8 cellular contexts compared by ENCODE assay signal in the genomic region with DNA sequence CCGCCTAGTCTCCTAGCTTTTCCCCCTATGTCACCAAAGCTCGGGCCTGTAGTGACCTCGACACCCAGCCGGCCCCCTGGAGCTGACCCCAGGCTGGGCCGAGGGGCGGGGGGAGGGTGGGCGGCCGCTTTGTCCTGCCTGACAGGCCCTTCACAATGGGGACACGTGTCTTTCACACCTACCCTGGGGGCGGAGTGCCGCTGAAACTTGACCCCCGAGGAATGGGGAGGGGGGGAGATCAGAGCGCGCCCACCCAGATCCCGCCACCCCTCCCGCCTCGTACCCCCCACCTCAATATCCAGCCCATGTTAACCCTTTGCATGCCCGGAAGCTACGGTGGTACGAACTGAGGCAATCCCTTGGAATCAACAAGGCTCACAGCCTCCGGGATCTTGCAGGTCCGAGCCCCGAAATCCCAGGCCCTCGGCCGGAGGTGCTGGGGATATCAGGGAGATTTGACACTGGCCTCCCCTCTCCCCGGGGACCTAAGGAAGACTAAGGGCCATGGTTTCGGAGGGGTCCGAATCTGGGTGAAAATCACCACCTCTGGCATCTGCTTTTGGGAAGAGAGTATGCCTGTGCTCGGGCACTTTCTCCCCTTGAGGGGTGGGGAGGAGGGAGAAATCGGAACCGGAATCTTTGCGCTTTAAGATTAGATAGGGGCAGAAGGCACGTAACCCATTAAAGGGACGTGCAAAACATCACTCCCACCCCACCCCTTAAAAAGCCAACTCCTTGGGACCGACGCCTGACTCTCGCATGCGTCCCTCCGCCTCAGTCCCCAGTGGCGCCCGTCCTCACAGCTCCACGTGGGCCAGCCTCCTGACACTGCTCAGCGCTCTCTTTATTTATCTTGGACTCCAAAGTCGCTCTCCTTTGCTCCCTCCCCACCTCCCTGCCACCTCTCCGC. TPM values are rescaled to one million over a fixed set of nuclear protein-coding genes. Genes with fewer than 3 reads are reported as not detected.
DNase-seq lines count a peak whose midpoint lies in the region; ATAC-seq, FAIRE-seq and TF ChIP-seq lines count a peak whose summit lies in the region.

No MANE protein-coding gene starts in this region.

- DNase-seq in D341Med (ENCODE audit: low spot score) (peak; percentile 69), MG63 (peak; percentile 23), bronchial epithelial cell (ENCODE audit: low read depth) (no peak), neuronal stem cell (ENCODE audit: low spot score) (peak; percentile 77), occipital lobe (lab: John Stamatoyannopoulos, UW) (no peak), inferior parietal cortex (ENCODE audit: extremely low spot score) (no peak)

- peaks cover 9 to 11% of the 10 kb centered on the region in 2 donors for H3K4me1 ChIP-seq in neuronal stem cell (ENCODE audit: control insufficient read depth in 2 of 2, insufficient read depth in 1 of 2, low read depth in 1 of 2, low read length in 2 of 2)

- H3K9me3 ChIP-seq in MG63 (no peaks in the 10 kb centered on the region), neuronal stem cell (replicated peaks in 1 of 2; ENCODE audit: control insufficient read depth in 2 of 2, insufficient read depth in 1 of 2, low read depth in 1 of 2, low read length in 2 of 2) (no peaks in the 10 kb centered on the region)

- FAIRE-seq in bronchial epithelial cell (lab: Jason Lieb, UNC): no peak

- H3K79me1 ChIP-seq in neuronal stem cell (ENCODE audit: low read depth, low read length): peaks cover 3% of the 10 kb centered on the region

- no peak for TF ChIP-seq CTCF in bronchial epithelial cell (IDR thresholded peaks at IDR 0.05; ENCODE audit: insufficient read depth, low read length, severe bottlenecking)

- peak overlapping the region; percentile 91 for H3K4me2 ChIP-seq in neuronal stem cell (ENCODE audit: insufficient read depth, low read length, poor library complexity, severe bottlenecking)

- H2BK120ac ChIP-seq in neuronal stem cell (ENCODE audit: low read depth, low read length): no peak overlapping the region

- H2BK15ac ChIP-seq in neuronal stem cell (ENCODE audit: low read length): no peak overlapping the region

- no peak overlapping the region for H2AK5ac ChIP-seq in neuronal stem cell (ENCODE audit: low read depth, low read length)

- H3K23ac ChIP-seq in neuronal stem cell (ENCODE audit: low read depth, low read length, poor library complexity): no peak overlapping the region

- no peak overlapping the region for H4K91ac ChIP-seq in neuronal stem cell (ENCODE audit: low read depth, low read length, poor library complexity)

- H3K18ac ChIP-seq in neuronal stem cell (ENCODE audit: low read length): peak overlapping the region; percentile 85

- no peak overlapping the region for H3K14ac ChIP-seq in neuronal stem cell (ENCODE audit: low read length)

- peak overlapping the region; percentile 27 for H3K4me3 ChIP-seq in MG63
- H3K4me3 ChIP-seq in bronchial epithelial cell (ENCODE audit: low read depth, low read length): peak overlapping the region; percentile 0
- peak overlapping the region in 1 of 2 donors; percentile 80 for H3K4me3 ChIP-seq in neuronal stem cell (ENCODE audit: low read length in 2 of 2)

- H3K9ac ChIP-seq in neuronal stem cell (ENCODE audit: low read depth, low read length, poor library complexity): peak overlapping the region; percentile 63

- WGBS in neuronal stem cell (ENCODE audit: extremely low coverage in 2 of 2, insufficient read length in 2 of 2, insufficient replicate concordance in 1 of 2), 2 donors: no CpG with 5 or more reads among the region's 45 CpGs

- H3K27ac ChIP-seq in neuronal stem cell (replicated peaks; ENCODE audit: low read length): peak overlapping the region; percentile 26

- H2BK5ac ChIP-seq in neuronal stem cell (ENCODE audit: low read length): peak overlapping the region; percentile 44

- H3K4ac ChIP-seq in neuronal stem cell (ENCODE audit: low read length): no peak overlapping the region

- ATAC-seq in HG03342 (IDR thresholded peaks at IDR 0.05; ENCODE audit: unreplicated experiment): no peak
- ATAC-seq in GM21381 (IDR thresholded peaks at IDR 0.05; ENCODE audit: unreplicated experiment): no peak

- H3K27me3 ChIP-seq in MG63 (peaks cover 15% of the 10 kb centered on the region), bronchial epithelial cell (ENCODE audit: control insufficient read depth, insufficient read depth, low read length) (peaks cover 11% of the 10 kb centered on the region), neuronal stem cell (ENCODE audit: control insufficient read depth in 3 of 3, insufficient read depth in 3 of 3, low read depth in 1 of 3, low read length in 3 of 3) (peaks cover 0 to 75% (median 3%) of the 10 kb centered on the region in 3 experiments)

- H3K36me3 ChIP-seq in MG63: no peaks in the 10 kb centered on the region
- no peaks in the 10 kb centered on the region for H3K36me3 ChIP-seq in bronchial epithelial cell (ENCODE audit: control insufficient read depth, insufficient read depth, low read length)
- H3K36me3 ChIP-seq in neuronal stem cell (replicated peaks in 1 of 2; ENCODE audit: control insufficient read depth in 2 of 2, insufficient read depth in 2 of 2, low read length in 2 of 2): no peaks in the 10 kb centered on the region

- H4K8ac ChIP-seq in neuronal stem cell (ENCODE audit: low read depth, low read length): no peak overlapping the region

- H2AFZ ChIP-seq in neuronal stem cell (ENCODE audit: low read length): no peak overlapping the region

- H2BK12ac ChIP-seq in neuronal stem cell (ENCODE audit: low read length): no peak overlapping the region

RNA-seq across cellular contexts. Expression of a gene that starts 2.6 kb away (rescaled TPM):
- total RNA-seq in MG63 (2014; rRNA removed; shearing (Covaris generic); ENCODE audit: low replicate concordance): 7.0 and 7.7 TPM in 2 replicates
- under 0.01 and 0.26 TPM in 2 replicates for total RNA-seq in bronchial epithelial cell
- 4.6 TPM for polyA plus RNA-seq in neuronal stem cell (2013, experiment 1 of 2)
- 4.7 TPM for polyA plus RNA-seq in neuronal stem cell (2013, experiment 2 of 2)
- 3.7 TPM for total RNA-seq in occipital lobe

Comparison
In these comparisons a context has a peak if more than half of its experiments do, and no peak if none do; other contexts are left out.
1. DNase-seq: peak in D341Med (single experiment), MG63 (single experiment) and neuronal stem cell (single experiment); none in bronchial epithelial cell (single experiment), occipital lobe (single experiment) and inferior parietal cortex (single experiment).